In genomic region chr19:34314437-34315313, GRCh38 we compare ENCODE assay signal across 2 cellular contexts.
A peak's percentile ranks its signal among the peaks of the same experiment; 100 is the strongest.
TF ChIP-seq lines count a peak whose summit lies in the region.

No MANE protein-coding gene starts in this region.

TF ChIP-seq in HEK293, 187 proteins besides CTCF, POLR2A, EP300 and RAD21 (continued from another document):
- peak; percentile 56 for TF ChIP-seq PRDM6 (tag by site-specific recombination; IDR thresholded peaks at IDR 0.05)
- TF ChIP-seq, protein P1, sequence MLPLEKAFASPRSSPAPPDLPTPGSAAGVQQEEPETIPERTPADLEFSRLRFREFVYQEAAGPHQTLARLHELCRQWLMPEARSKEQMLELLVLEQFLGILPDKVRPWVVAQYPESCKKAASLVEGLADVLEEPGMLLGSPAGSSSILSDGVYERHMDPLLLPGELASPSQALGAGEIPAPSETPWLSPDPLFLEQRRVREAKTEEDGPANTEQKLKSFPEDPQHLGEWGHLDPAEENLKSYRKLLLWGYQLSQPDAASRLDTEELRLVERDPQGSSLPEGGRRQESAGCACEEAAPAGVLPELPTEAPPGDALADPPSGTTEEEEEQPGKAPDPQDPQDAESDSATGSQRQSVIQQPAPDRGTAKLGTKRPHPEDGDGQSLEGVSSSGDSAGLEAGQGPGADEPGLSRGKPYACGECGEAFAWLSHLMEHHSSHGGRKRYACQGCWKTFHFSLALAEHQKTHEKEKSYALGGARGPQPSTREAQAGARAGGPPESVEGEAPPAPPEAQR (tag by site-specific recombination; IDR thresholded peaks at IDR 0.05) = no peak
- TF ChIP-seq REPIN1 (tag by site-specific recombination; IDR thresholded peaks at IDR 0.05; ENCODE audit: low read depth) = no peak
- no peak for TF ChIP-seq BCL11B (tag by site-specific recombination; IDR thresholded peaks at IDR 0.05; ENCODE audit: low read depth)
TF ChIP-seq in HEK293: peak in this region for 3.

TF ChIP-seq in IMR-90, 13 proteins besides CTCF, POLR2A, EP300 and RAD21 (continued from another document):
- TF ChIP-seq MAZ (IDR thresholded peaks at IDR 0.05; ENCODE audit: borderline replicate concordance, low read depth, low read length) (no peak), FOS (IDR thresholded peaks at IDR 0.05; ENCODE audit: low read depth, low read length) (no peak), MAFK (IDR thresholded peaks at IDR 0.05; ENCODE audit: low read depth, low read length) (no peak), RFX5 (IDR thresholded peaks at IDR 0.05; ENCODE audit: low read depth, low read length) (no peak), CHD1 (IDR thresholded peaks at IDR 0.05; ENCODE audit: low read depth, low read length) (no peak), ELK1 (IDR thresholded peaks at IDR 0.05; ENCODE audit: borderline replicate concordance, low read depth, low read length) (no peak), BHLHE40 (IDR thresholded peaks at IDR 0.05; ENCODE audit: low read depth, low read length) (no peak), SMC3 (IDR thresholded peaks at IDR 0.05; ENCODE audit: low read depth, low read length) (no peak), CEBPB (IDR thresholded peaks at IDR 0.05; ENCODE audit: low read depth, low read length) (no peak)
